In genomic region chr7:10779465-10780399, GRCh38 we compare ENCODE assay signal across 20 cellular contexts.
DNase-seq lines count a peak whose midpoint lies in the region; ATAC-seq and TF ChIP-seq lines count a peak whose summit lies in the region.
"Had no signal": no experiment of that assay in that cellular context is flagged by ENCODE, and none has a peak within 500 bp of the region (broad histone marks: within the 10 kb centered on the region; RNA-seq: fewer than 3 reads in every experiment).

No MANE protein-coding gene starts in this region.

- H3K4me3 ChIP-seq in right cardiac atrium (ENCODE audit: low read length) (no peak overlapping the region), upper lobe of right lung (no peak overlapping the region), WERI-Rb-1 (ENCODE audit: low read depth, low read length) (no peak overlapping the region)
- H3K4me3 ChIP-seq: A549, MG63 had no signal

- H3K27ac Mint-ChIP-seq in chondrocyte (ENCODE audit: unreplicated experiment) (no peak overlapping the region), natural killer cell (no peak overlapping the region)
- H3K27ac Mint-ChIP-seq: CD4-positive, alpha-beta T cell had no signal

- H3K9me3 ChIP-seq in right cardiac atrium (ENCODE audit: control insufficient read depth, low read length) (no peaks in the 10 kb centered on the region), upper lobe of right lung (no peaks in the 10 kb centered on the region), WERI-Rb-1 (ENCODE audit: severe bottlenecking) (no peaks in the 10 kb centered on the region)
- H3K9me3 ChIP-seq: A549, MG63 had no signal

- intact Hi-C loops in right cardiac atrium (cut with DNase I) = no loop called here
- intact Hi-C loops in left cardiac atrium (cut with DNase I) = no loop called here
- intact Hi-C loops in posterior vena cava (cut with DNase I) = no loop called here
- intact Hi-C loops in upper lobe of right lung (cut with DNase I) = no loop called here
- intact Hi-C loops in natural killer cell (cut with micrococcal nuclease) = no loop called here

- H3K4me1 Mint-ChIP-seq in chondrocyte (ENCODE audit: low read depth) (no peaks in the 10 kb centered on the region), natural killer cell (no peaks in the 10 kb centered on the region)
- H3K4me1 Mint-ChIP-seq: IgD-negative memory B cell had no signal

- H3K27me3 Mint-ChIP-seq in chondrocyte (ENCODE audit: low read depth) (no peaks in the 10 kb centered on the region), natural killer cell (ENCODE audit: low read depth in 2 of 2) (no peaks in the 10 kb centered on the region)
- H3K27me3 Mint-ChIP-seq: CD4-positive, alpha-beta T cell; IgD-negative memory B cell had no signal

- H3K27ac ChIP-seq in right cardiac atrium (ENCODE audit: low read length) (no peak overlapping the region), upper lobe of right lung (no peak overlapping the region), WERI-Rb-1 (no peak overlapping the region)
- H3K27ac ChIP-seq: A549 had no signal

- no peaks in the 10 kb centered on the region for H3K36me3 ChIP-seq in upper lobe of right lung
- H3K36me3 ChIP-seq in WERI-Rb-1 = no peaks in the 10 kb centered on the region
- H3K36me3 ChIP-seq: MG63 had no signal

- WGBS in right cardiac atrium = 92% methylated on average over 52 of the region's 52 CpGs

- no peak for ATAC-seq in right cardiac atrium
- no peak for ATAC-seq in left cardiac atrium
- peak; percentile 45 for ATAC-seq in upper lobe of right lung
- ATAC-seq in natural killer cell = no peak
- ATAC-seq: A549 had no signal

- H3K27me3 ChIP-seq in right cardiac atrium (ENCODE audit: control insufficient read depth, insufficient read depth) (no peaks in the 10 kb centered on the region), upper lobe of right lung (no peaks in the 10 kb centered on the region), WERI-Rb-1 (ENCODE audit: insufficient read depth, low read depth, severe bottlenecking) (no peaks in the 10 kb centered on the region)
- H3K27me3 ChIP-seq: MG63 had no signal

- no peaks in the 10 kb centered on the region for H3K4me1 ChIP-seq in right cardiac atrium (ENCODE audit: control insufficient read depth, insufficient read depth, low read length)
- no peaks in the 10 kb centered on the region for H3K4me1 ChIP-seq in upper lobe of right lung
- H3K4me1 ChIP-seq: A549 had no signal

- no peak overlapping the region for H3K4me3 Mint-ChIP-seq in chondrocyte (ENCODE audit: unreplicated experiment)
- no peak overlapping the region for H3K4me3 Mint-ChIP-seq in natural killer cell
- H3K4me3 Mint-ChIP-seq: CD4-positive, alpha-beta T cell had no signal

- H3K36me3 Mint-ChIP-seq in chondrocyte (ENCODE audit: low read depth) (no peaks in the 10 kb centered on the region), natural killer cell (no peaks in the 10 kb centered on the region)
- H3K36me3 Mint-ChIP-seq: IgD-negative memory B cell had no signal

- DNase-seq in right cardiac atrium (peak in 2 of 3 donors; percentile 26 to 31), left cardiac atrium (no peak), chondrocyte (ENCODE audit: low spot score) (peak; percentile 75), posterior vena cava (ENCODE audit: low spot score) (peak; percentile 65), upper lobe of right lung (peak; percentile 60), NOMO-1 (lab: John Stamatoyannopoulos, UW; ENCODE audit: unreplicated experiment in 2 of 2) (no peak), natural killer cell (no peak), WERI-Rb-1 (no peak)
- DNase-seq: CD4-positive, alpha-beta T cell; DMS153; GDM1; HCEC 1CT; Kasumi-1; MG63; NCI-H1048; NCI-H1436 treated with DMSO at 0.1 percent for 48 hours; NCI-H2081; SHP77 treated with DMSO at 0.1 percent for 48 hours had no signal

- TF ChIP-seq CTCF in chondrocyte (IDR thresholded peaks at IDR 0.05) (no peak), upper lobe of right lung (IDR thresholded peaks at IDR 0.05) (no peak), natural killer cell (IDR thresholded peaks at IDR 0.05) (no peak), WERI-Rb-1 (IDR thresholded peaks at IDR 0.05; ENCODE audit: low read depth, low read length) (no peak)

- H3K9me3 Mint-ChIP-seq in chondrocyte (ENCODE audit: low read depth) (peaks cover 4% of the 10 kb centered on the region), natural killer cell (peaks cover 0 to 5% of the 10 kb centered on the region in 2 donors)
- H3K9me3 Mint-ChIP-seq: CD4-positive, alpha-beta T cell had no signal

Comparison
In these comparisons a context has a peak if more than half of its experiments do, and no peak if none do; other contexts are left out.
1. DNase-seq: peak in right cardiac atrium (2 of 3), chondrocyte (single experiment), posterior vena cava (single experiment) and upper lobe of right lung (single experiment); none in left cardiac atrium (single experiment), NOMO-1 (0 of 2), natural killer cell (single experiment) and WERI-Rb-1 (single experiment).